40 cellular contexts compared by ENCODE assay signal in genomic region chr10:133536198-133536597, GRCh38. TPM values are rescaled to one million over a fixed set of nuclear protein-coding genes. Genes with fewer than 3 reads are reported as not detected.
"Had no signal": no experiment of that assay in that cellular context is flagged by ENCODE, and none has a peak within 500 bp of the region (broad histone marks: within the 10 kb centered on the region; RNA-seq: fewer than 3 reads in every experiment).

No MANE protein-coding gene starts in this region.

- H3K36me3 ChIP-seq: MG63 had no signal

- H3K27ac ChIP-seq: KMS-11 had no signal

- H3K4me3 ChIP-seq: MG63 had no signal

- DNase-seq: Karpas-422, Kasumi-1, MG63, MM.1S, MV-4-11, NCI-H1048, NCI-H1092, NCI-H1092 treated with DMSO at 0.1 percent for 48 hours, NCI-H1105, NCI-H1105 treated with DMSO at 0.1 percent for 48 hours, NCI-H1417, NCI-H1417 treated with DMSO at 0.1 percent for 48 hours, NCI-H1436, NCI-H1436 treated with DMSO at 0.1 percent for 48 hours, NCI-H146, NCI-H1694, NCI-H1694 treated with DMSO at 0.1 percent for 48 hours, NCI-H187, NCI-H187 treated with DMSO at 0.1 percent for 48 hours, NCI-H1930, NCI-H2029, NCI-H2029 treated with DMSO at 0.1 percent for 48 hours, NCI-H2081, NCI-H2081 treated with DMSO at 0.1 percent for 48 hours, NCI-H2107, NCI-H2171, NCI-H2171 treated with DMSO at 0.1 percent for 48 hours, NCI-H2227 treated with DMSO at 0.1 percent for 48 hours, NCI-H226, NCI-H345, NCI-H446, NCI-H446 treated with DMSO at 0.1 percent for 48 hours, NCI-H510A, NCI-H510A treated with DMSO at 0.1 percent for 48 hours, NCI-H524 had no signal

- H3K9me3 ChIP-seq: MG63 had no signal

- H3K27me3 ChIP-seq: MG63 had no signal

RNA-seq across cellular contexts. Expression of gene CYP2E1, which starts 9.0 kb away (rescaled TPM):
- total RNA-seq: MCF 10A had no signal

RNA-seq across cellular contexts. Expression of gene SYCE1, which starts 29.2 kb away (rescaled TPM):
- total RNA-seq: LHCN-M2, M059J, MCF 10A, NCI-H460 had no signal
